1 cellular context compared by ENCODE assay signal in the genomic region with DNA sequence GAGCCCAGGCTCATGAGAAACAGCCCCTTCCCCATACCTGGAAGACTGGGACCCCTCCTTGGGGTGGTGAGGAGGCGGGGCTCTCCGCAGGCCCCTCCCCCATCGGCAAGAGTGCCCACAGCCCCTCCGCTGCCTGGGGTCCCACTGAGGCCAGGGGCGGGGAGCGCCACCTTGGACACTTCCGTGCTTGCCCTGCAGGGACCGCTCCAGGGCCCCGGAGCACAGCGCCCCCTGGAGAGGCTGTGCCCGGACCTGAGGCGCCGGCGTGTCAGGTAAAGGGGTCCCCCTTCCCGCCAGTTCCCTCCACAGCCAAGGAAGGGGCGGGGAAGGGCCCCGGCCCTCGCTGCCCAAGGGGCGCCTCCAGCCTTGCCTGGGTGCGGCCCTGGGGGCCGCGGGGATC.
TF ChIP-seq lines count a peak whose summit lies in the region.

No MANE protein-coding gene starts in this region.

TF ChIP-seq in K562, 482 proteins besides CTCF, POLR2A, EP300 and RAD21 (continues in another document):
- TF ChIP-seq AFF1 (IDR thresholded peaks at IDR 0.05; ENCODE audit: low read depth in 1 of 2, partially characterized antibody in 2 of 2) (no peak), ZNF277 (CRISPR knock-in tag; IDR thresholded peaks at IDR 0.05; ENCODE audit: borderline replicate concordance) (no peak), MAZ (CRISPR knock-in tag; conservative IDR thresholded peaks at IDR 0.05 in 1 of 2, IDR thresholded peaks at IDR 0.05 in 1 of 2) (0 out of 4 replicates have a peak, but pooled peaks of 1 of the 2 experiments have one; percentile 20), YBX1 (IDR thresholded peaks at IDR 0.05) (no peak), ZNF311 (CRISPR knock-in tag; IDR thresholded peaks at IDR 0.05) (no peak), SRF (CRISPR knock-in tag; IDR thresholded peaks at IDR 0.05) (no peak), SRSF1 (IDR thresholded peaks at IDR 0.05; ENCODE audit: low read depth, low read length) (no peak), ZNF76 (CRISPR knock-in tag; IDR thresholded peaks at IDR 0.05; ENCODE audit: borderline replicate concordance) (no peak), ZFP30 (CRISPR knock-in tag; IDR thresholded peaks at IDR 0.05; ENCODE audit: borderline replicate concordance) (no peak), ZBTB1 (CRISPR knock-in tag; IDR thresholded peaks at IDR 0.05; ENCODE audit: borderline replicate concordance, low read depth) (no peak), ZNF3 (CRISPR knock-in tag; IDR thresholded peaks at IDR 0.05) (no peak), DEAF1 (CRISPR knock-in tag; IDR thresholded peaks at IDR 0.05) (no peak), POLR3G (IDR thresholded peaks at IDR 0.05; ENCODE audit: extremely low read depth, insufficient read length, insufficient replicate concordance) (no peak), STAT5A (IDR thresholded peaks at IDR 0.05; ENCODE audit: borderline replicate concordance, low read length) (no peak), BRCA1 (IDR thresholded peaks at IDR 0.05) (no peak), BRCA1 (CRISPR knock-in tag; IDR thresholded peaks at IDR 0.05) (no peak), ELF2 (CRISPR knock-in tag; IDR thresholded peaks at IDR 0.05) (no peak), ZBTB7A (IDR thresholded peaks at IDR 0.05; ENCODE audit: borderline replicate concordance, control insufficient read depth, low read depth, low read length) (peak; percentile 83), ZNF696 (CRISPR knock-in tag; conservative IDR thresholded peaks at IDR 0.05) (no peak), ZNF165 (CRISPR knock-in tag; IDR thresholded peaks at IDR 0.05; ENCODE audit: borderline replicate concordance) (no peak), SMAD4 (CRISPR knock-in tag; conservative IDR thresholded peaks at IDR 0.05) (no peak), GTF2F1 (IDR thresholded peaks at IDR 0.05; ENCODE audit: low read depth, low read length) (no peak), HDGF (IDR thresholded peaks at IDR 0.05) (no peak), CHD4 (IDR thresholded peaks at IDR 0.05; ENCODE audit: insufficient read depth, insufficient replicate concordance, low read depth, low read length, poor library complexity, severe bottlenecking) (no peak), RBFOX2 (IDR thresholded peaks at IDR 0.05; ENCODE audit: low read depth, low read length) (no peak), ZNF407 (IDR thresholded peaks at IDR 0.05; ENCODE audit: low read depth) (no peak)
- TF ChIP-seq, protein P1, sequence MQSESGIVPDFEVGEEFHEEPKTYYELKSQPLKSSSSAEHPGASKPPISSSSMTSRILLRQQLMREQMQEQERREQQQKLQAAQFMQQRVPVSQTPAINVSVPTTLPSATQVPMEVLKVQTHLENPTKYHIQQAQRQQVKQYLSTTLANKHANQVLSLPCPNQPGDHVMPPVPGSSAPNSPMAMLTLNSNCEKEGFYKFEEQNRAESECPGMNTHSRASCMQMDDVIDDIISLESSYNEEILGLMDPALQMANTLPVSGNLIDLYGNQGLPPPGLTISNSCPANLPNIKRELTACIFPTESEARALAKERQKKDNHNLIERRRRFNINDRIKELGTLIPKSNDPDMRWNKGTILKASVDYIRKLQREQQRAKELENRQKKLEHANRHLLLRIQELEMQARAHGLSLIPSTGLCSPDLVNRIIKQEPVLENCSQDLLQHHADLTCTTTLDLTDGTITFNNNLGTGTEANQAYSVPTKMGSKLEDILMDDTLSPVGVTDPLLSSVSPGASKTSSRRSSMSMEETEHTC (IDR thresholded peaks at IDR 0.05), result no peak
- TF ChIP-seq, protein P2, sequence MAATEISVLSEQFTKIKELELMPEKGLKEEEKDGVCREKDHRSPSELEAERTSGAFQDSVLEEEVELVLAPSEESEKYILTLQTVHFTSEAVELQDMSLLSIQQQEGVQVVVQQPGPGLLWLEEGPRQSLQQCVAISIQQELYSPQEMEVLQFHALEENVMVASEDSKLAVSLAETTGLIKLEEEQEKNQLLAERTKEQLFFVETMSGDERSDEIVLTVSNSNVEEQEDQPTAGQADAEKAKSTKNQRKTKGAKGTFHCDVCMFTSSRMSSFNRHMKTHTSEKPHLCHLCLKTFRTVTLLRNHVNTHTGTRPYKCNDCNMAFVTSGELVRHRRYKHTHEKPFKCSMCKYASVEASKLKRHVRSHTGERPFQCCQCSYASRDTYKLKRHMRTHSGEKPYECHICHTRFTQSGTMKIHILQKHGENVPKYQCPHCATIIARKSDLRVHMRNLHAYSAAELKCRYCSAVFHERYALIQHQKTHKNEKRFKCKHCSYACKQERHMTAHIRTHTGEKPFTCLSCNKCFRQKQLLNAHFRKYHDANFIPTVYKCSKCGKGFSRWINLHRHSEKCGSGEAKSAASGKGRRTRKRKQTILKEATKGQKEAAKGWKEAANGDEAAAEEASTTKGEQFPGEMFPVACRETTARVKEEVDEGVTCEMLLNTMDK (IDR thresholded peaks at IDR 0.05; ENCODE audit: borderline replicate concordance, insufficient read depth, low read depth, low read length, poor library complexity, severe bottlenecking), result peak; percentile 84
- TF ChIP-seq, protein P3, sequence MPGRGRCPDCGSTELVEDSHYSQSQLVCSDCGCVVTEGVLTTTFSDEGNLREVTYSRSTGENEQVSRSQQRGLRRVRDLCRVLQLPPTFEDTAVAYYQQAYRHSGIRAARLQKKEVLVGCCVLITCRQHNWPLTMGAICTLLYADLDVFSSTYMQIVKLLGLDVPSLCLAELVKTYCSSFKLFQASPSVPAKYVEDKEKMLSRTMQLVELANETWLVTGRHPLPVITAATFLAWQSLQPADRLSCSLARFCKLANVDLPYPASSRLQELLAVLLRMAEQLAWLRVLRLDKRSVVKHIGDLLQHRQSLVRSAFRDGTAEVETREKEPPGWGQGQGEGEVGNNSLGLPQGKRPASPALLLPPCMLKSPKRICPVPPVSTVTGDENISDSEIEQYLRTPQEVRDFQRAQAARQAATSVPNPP (IDR thresholded peaks at IDR 0.05; ENCODE audit: borderline replicate concordance, insufficient read depth, insufficient read length), result no peak
- TF ChIP-seq, protein P4, sequence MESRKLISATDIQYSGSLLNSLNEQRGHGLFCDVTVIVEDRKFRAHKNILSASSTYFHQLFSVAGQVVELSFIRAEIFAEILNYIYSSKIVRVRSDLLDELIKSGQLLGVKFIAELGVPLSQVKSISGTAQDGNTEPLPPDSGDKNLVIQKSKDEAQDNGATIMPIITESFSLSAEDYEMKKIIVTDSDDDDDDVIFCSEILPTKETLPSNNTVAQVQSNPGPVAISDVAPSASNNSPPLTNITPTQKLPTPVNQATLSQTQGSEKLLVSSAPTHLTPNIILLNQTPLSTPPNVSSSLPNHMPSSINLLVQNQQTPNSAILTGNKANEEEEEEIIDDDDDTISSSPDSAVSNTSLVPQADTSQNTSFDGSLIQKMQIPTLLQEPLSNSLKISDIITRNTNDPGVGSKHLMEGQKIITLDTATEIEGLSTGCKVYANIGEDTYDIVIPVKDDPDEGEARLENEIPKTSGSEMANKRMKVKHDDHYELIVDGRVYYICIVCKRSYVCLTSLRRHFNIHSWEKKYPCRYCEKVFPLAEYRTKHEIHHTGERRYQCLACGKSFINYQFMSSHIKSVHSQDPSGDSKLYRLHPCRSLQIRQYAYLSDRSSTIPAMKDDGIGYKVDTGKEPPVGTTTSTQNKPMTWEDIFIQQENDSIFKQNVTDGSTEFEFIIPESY (CRISPR knock-in tag; IDR thresholded peaks at IDR 0.05), result peak; percentile 52; the same call in 1 of the 2 replicates
- TF ChIP-seq, protein P5, sequence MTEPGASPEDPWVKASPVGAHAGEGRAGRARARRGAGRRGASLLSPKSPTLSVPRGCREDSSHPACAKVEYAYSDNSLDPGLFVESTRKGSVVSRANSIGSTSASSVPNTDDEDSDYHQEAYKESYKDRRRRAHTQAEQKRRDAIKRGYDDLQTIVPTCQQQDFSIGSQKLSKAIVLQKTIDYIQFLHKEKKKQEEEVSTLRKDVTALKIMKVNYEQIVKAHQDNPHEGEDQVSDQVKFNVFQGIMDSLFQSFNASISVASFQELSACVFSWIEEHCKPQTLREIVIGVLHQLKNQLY (CRISPR knock-in tag; conservative IDR thresholded peaks at IDR 0.05), result no peak
